ENCODE assay signal across 1 cellular context in the genomic region with DNA sequence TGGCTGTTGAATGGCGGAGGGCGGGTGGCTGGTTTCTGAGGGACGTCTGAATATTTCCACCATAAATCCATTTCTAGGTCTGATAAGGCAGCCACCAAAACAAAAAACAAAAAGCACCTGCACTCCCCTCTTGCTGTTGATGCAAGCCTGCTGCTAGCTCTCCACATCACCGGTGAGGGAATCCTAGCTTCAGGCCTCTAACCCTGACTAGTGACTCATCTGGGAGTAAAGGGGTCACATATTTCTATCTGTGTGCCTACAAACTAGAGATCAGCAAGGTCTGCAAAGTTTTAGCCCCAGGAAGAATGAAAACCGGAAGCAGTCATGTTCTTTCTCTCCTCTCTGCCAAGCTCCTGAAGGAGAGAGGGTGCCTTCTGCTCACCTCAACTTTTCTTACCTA.
TF ChIP-seq lines count a peak whose summit lies in the region.

No MANE protein-coding gene starts in this region.

TF ChIP-seq in SK-N-SH, 30 proteins besides CTCF, POLR2A, EP300 and RAD21 (continued from another document):
- TF ChIP-seq, protein P1, sequence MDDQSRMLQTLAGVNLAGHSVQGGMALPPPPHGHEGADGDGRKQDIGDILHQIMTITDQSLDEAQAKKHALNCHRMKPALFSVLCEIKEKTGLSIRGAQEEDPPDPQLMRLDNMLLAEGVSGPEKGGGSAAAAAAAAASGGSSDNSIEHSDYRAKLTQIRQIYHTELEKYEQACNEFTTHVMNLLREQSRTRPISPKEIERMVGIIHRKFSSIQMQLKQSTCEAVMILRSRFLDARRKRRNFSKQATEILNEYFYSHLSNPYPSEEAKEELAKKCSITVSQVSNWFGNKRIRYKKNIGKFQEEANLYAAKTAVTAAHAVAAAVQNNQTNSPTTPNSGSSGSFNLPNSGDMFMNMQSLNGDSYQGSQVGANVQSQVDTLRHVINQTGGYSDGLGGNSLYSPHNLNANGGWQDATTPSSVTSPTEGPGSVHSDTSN (IDR thresholded peaks at IDR 0.05): no peak
- TF ChIP-seq RFX5 (IDR thresholded peaks at IDR 0.05; ENCODE audit: low read length): no peak
- TF ChIP-seq GATA2 (CRISPR knock-in tag; IDR thresholded peaks at IDR 0.05): no peak
- TF ChIP-seq NFIC (IDR thresholded peaks at IDR 0.05; ENCODE audit: borderline replicate concordance): no peak
- TF ChIP-seq NRF1 (IDR thresholded peaks at IDR 0.05; ENCODE audit: low read depth, low read length): no peak
- no peak for TF ChIP-seq TAF1 (IDR thresholded peaks at IDR 0.05; ENCODE audit: borderline replicate concordance, low read depth, low read length)
- TF ChIP-seq SIN3A (IDR thresholded peaks at IDR 0.05; ENCODE audit: borderline replicate concordance, low read depth, low read length): no peak
- TF ChIP-seq POLR2AphosphoS5 (IDR thresholded peaks at IDR 0.05; ENCODE audit: low read depth, low read length): no peak
- TF ChIP-seq, protein P2, sequence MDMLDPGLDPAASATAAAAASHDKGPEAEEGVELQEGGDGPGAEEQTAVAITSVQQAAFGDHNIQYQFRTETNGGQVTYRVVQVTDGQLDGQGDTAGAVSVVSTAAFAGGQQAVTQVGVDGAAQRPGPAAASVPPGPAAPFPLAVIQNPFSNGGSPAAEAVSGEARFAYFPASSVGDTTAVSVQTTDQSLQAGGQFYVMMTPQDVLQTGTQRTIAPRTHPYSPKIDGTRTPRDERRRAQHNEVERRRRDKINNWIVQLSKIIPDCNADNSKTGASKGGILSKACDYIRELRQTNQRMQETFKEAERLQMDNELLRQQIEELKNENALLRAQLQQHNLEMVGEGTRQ (IDR thresholded peaks at IDR 0.05; ENCODE audit: borderline replicate concordance, low read depth, low read length): no peak
- TF ChIP-seq, protein P3, sequence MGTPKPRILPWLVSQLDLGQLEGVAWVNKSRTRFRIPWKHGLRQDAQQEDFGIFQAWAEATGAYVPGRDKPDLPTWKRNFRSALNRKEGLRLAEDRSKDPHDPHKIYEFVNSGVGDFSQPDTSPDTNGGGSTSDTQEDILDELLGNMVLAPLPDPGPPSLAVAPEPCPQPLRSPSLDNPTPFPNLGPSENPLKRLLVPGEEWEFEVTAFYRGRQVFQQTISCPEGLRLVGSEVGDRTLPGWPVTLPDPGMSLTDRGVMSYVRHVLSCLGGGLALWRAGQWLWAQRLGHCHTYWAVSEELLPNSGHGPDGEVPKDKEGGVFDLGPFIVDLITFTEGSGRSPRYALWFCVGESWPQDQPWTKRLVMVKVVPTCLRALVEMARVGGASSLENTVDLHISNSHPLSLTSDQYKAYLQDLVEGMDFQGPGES (IDR thresholded peaks at IDR 0.05; ENCODE audit: low read depth, low read length): no peak
- no peak for TF ChIP-seq RCOR1 (IDR thresholded peaks at IDR 0.05; ENCODE audit: low read length)
- TF ChIP-seq MEF2A (IDR thresholded peaks at IDR 0.05; ENCODE audit: borderline replicate concordance, low read depth): no peak
- TF ChIP-seq TEAD4 (IDR thresholded peaks at IDR 0.05; ENCODE audit: borderline replicate concordance, insufficient read depth): no peak
